Comparison of ENCODE assay signal across 13 cellular contexts in genomic region chr3:30203301-30203700, GRCh38.
"Had no signal": no experiment of that assay in that cellular context is flagged by ENCODE, and none has a peak within 500 bp of the region (broad histone marks: within the 10 kb centered on the region; RNA-seq: fewer than 3 reads in every experiment).

No MANE protein-coding gene starts in this region.

- H2AFZ ChIP-seq: hepatocyte had no signal

- H3K36me3 Mint-ChIP-seq: stimulated activated naive B cell treated with anti-CD40 and anti-IgM and Interleukin-4, amounts not matched to agents 10 μg/mL and 1 μg/mL and 100 μg/mL, for 72 hours had no signal

- H3K27ac ChIP-seq: body of pancreas, dorsolateral prefrontal cortex, esophagus squamous epithelium, hepatocyte had no signal

- ATAC-seq: body of pancreas; sciatic nerve; stimulated activated naive B cell treated with anti-CD40 and anti-IgM and Interleukin-4, amounts not matched to agents 10 μg/mL and 1 μg/mL and 100 μg/mL, for 72 hours had no signal

- H3K4me1 ChIP-seq: body of pancreas had no signal

- H3K79me2 ChIP-seq: hepatocyte had no signal

- H3K36me3 ChIP-seq: esophagus squamous epithelium had no signal

- H3K27me3 Mint-ChIP-seq: activated B cell treated with CpG ODN at 0.5 μM for 24 hours; activated CD4-positive, alpha-beta T cell treated with anti-CD3 and anti-CD28 coated beads, Interleukin-2, amount 10 ng/mL, durations not matched to agents 24 days and 14 days; stimulated activated naive B cell treated with anti-CD40 and anti-IgM and Interleukin-4, amounts not matched to agents 10 μg/mL and 1 μg/mL and 100 μg/mL, for 72 hours had no signal

- H3K4me2 ChIP-seq: hepatocyte had no signal

- H3K4me3 ChIP-seq: body of pancreas, dorsolateral prefrontal cortex, esophagus squamous epithelium, hepatocyte had no signal

- H3K27me3 ChIP-seq: body of pancreas, esophagus squamous epithelium, hepatocyte had no signal

- H3K27ac Mint-ChIP-seq: activated B cell treated with CpG ODN at 0.5 μM for 24 hours; activated CD4-positive, alpha-beta T cell treated with anti-CD3 and anti-CD28 coated beads, Interleukin-2, amount 10 ng/mL, durations not matched to agents 24 days and 14 days; activated naive CD4-positive, alpha-beta T cell treated with anti-CD3 and anti-CD28 coated beads for 36 hours; nephron progenitor cell; stimulated activated naive B cell treated with anti-CD40 and anti-IgM and Interleukin-4, amounts not matched to agents 10 μg/mL and 1 μg/mL and 100 μg/mL, for 72 hours had no signal

- H3K9me3 ChIP-seq: body of pancreas, esophagus squamous epithelium had no signal

- DNase-seq: activated B cell treated with CpG ODN at 0.5 μM for 24 hours; activated CD8-positive, alpha-beta memory T cell treated with anti-CD3 and anti-CD28 coated beads for 24 hours; activated naive CD4-positive, alpha-beta T cell treated with anti-CD3 and anti-CD28 coated beads for 36 hours; body of pancreas; dorsolateral prefrontal cortex; esophagus squamous epithelium; kidney glomerular epithelial cell; nephron progenitor cell; stimulated activated CD4-positive, alpha-beta T cell treated with anti-CD3 and anti-CD28 coated beads, Interleukin-2, amount 100 ng/mL, for 24 hours; stimulated activated naive B cell treated with anti-CD40 and anti-IgM and Interleukin-4, amounts not matched to agents 10 μg/mL and 1 μg/mL and 100 μg/mL, for 72 hours had no signal

- H3K4me3 Mint-ChIP-seq: activated B cell treated with CpG ODN at 0.5 μM for 24 hours; activated CD4-positive, alpha-beta T cell treated with anti-CD3 and anti-CD28 coated beads, Interleukin-2, amount 10 ng/mL, durations not matched to agents 24 days and 14 days; activated naive CD4-positive, alpha-beta T cell treated with anti-CD3 and anti-CD28 coated beads for 36 hours; nephron progenitor cell; stimulated activated naive B cell treated with anti-CD40 and anti-IgM and Interleukin-4, amounts not matched to agents 10 μg/mL and 1 μg/mL and 100 μg/mL, for 72 hours had no signal

- H3K9me3 Mint-ChIP-seq: activated B cell treated with CpG ODN at 0.5 μM for 24 hours; activated CD4-positive, alpha-beta T cell treated with anti-CD3 and anti-CD28 coated beads, Interleukin-2, amount 10 ng/mL, durations not matched to agents 24 days and 14 days had no signal
